15 cellular contexts compared by ENCODE assay signal in the genomic region with DNA sequence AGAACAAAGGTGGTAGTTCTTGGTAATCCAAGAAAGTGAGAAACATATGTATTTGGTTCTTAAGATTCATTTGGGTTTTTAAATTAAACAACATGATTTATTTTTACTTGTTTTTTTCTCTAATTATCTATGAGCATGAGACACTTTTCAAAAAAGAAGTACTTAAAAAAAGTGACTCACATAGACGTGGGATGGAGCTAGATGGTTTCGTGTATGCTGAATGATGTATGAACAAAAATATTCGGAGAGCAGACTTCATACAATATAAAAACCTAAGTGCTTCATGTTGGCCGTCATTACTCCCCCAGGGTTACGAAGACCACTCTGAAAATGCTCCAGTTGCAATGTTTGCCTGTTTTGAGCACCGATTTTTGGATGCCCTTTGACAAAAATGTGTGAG.
DNase-seq lines count a peak whose midpoint lies in the region; ATAC-seq and TF ChIP-seq lines count a peak whose summit lies in the region.
"Had no signal": no experiment of that assay in that cellular context is flagged by ENCODE, and none has a peak within 500 bp of the region (broad histone marks: within the 10 kb centered on the region; RNA-seq: fewer than 3 reads in every experiment).

No MANE protein-coding gene starts in this region.

- no peak for TF ChIP-seq POLR2A in body of pancreas (IDR thresholded peaks at IDR 0.05)

- 0 out of 2 replicates have a peak overlapping the region, but pooled peaks have one; percentile 78 for H2AFZ ChIP-seq in Loucy (ENCODE audit: low read length)
- no peak overlapping the region for H2AFZ ChIP-seq in smooth muscle cell (ENCODE audit: low read depth)

- no peak overlapping the region for H3K9ac ChIP-seq in Loucy (ENCODE audit: low read depth, low read length, poor library complexity, severe bottlenecking)
- no peak overlapping the region for H3K9ac ChIP-seq in smooth muscle cell (ENCODE audit: low read depth)

- H3K4me2 ChIP-seq in Loucy (ENCODE audit: low read depth, low read length, poor library complexity, severe bottlenecking) (no peak overlapping the region), smooth muscle cell (peak overlapping the region; percentile 14)

- H3K4me3 ChIP-seq in AG10803 (ENCODE audit: low read length), result no peak overlapping the region
- no peak overlapping the region for H3K4me3 ChIP-seq in Loucy (ENCODE audit: low read length, poor library complexity, severe bottlenecking)
- H3K4me3 ChIP-seq in smooth muscle cell, result no peak overlapping the region
- no peak overlapping the region for H3K4me3 ChIP-seq in body of pancreas
- H3K4me3 ChIP-seq: K562 had no signal

- ATAC-seq in body of pancreas (no peak), GM21576 (IDR thresholded peaks at IDR 0.05; ENCODE audit: unreplicated experiment) (no peak)
- ATAC-seq: K562 had no signal

- TF ChIP-seq CTCF in AG10803 (conservative IDR thresholded peaks at IDR 0.05; ENCODE audit: low read length), result no peak
- TF ChIP-seq CTCF in Loucy (conservative IDR thresholded peaks at IDR 0.05; ENCODE audit: low read length), result no peak
- no peak for TF ChIP-seq CTCF in smooth muscle cell (IDR thresholded peaks at IDR 0.05; ENCODE audit: borderline replicate concordance, insufficient read depth, poor library complexity, severe bottlenecking)
- TF ChIP-seq CTCF in body of pancreas (IDR thresholded peaks at IDR 0.05), result no peak

- H3K9me2 ChIP-seq in Loucy (replicated peaks; ENCODE audit: low read depth, low read length), result no peaks in the 10 kb centered on the region

- no peaks in the 10 kb centered on the region for H4K20me1 ChIP-seq in Loucy (ENCODE audit: insufficient read depth, low read length, poor library complexity, severe bottlenecking)
- H4K20me1 ChIP-seq in smooth muscle cell (ENCODE audit: low read depth), result peaks cover 85% of the 10 kb centered on the region

- no peaks in the 10 kb centered on the region for H3K4me1 ChIP-seq in Loucy (ENCODE audit: insufficient read depth, low read length, poor library complexity, severe bottlenecking)
- no peaks in the 10 kb centered on the region for H3K4me1 ChIP-seq in smooth muscle cell (ENCODE audit: low read depth)
- no peaks in the 10 kb centered on the region for H3K4me1 ChIP-seq in body of pancreas

- intact Hi-C loops in body of pancreas (cut with DNase I), result no loop called here

- H3F3A ChIP-seq in Loucy (ENCODE audit: low read depth) (no peaks in the 10 kb centered on the region), smooth muscle cell (ENCODE audit: low read depth) (no peaks in the 10 kb centered on the region)

- H3K79me2 ChIP-seq in Loucy (ENCODE audit: insufficient read depth, low read length) (no peaks in the 10 kb centered on the region), smooth muscle cell (ENCODE audit: low read depth) (peaks cover 7% of the 10 kb centered on the region)

- no peaks in the 10 kb centered on the region for H3K9me3 ChIP-seq in Loucy (ENCODE audit: insufficient read depth, low read depth, low read length)
- no peaks in the 10 kb centered on the region for H3K9me3 ChIP-seq in smooth muscle cell (replicated peaks; ENCODE audit: low read depth)
- no peaks in the 10 kb centered on the region for H3K9me3 ChIP-seq in body of pancreas

- no peaks in the 10 kb centered on the region for H3K27me3 ChIP-seq in Loucy (ENCODE audit: insufficient read depth, low read length, poor library complexity, severe bottlenecking)
- H3K27me3 ChIP-seq in smooth muscle cell (ENCODE audit: low read depth), result no peaks in the 10 kb centered on the region
- no peaks in the 10 kb centered on the region for H3K27me3 ChIP-seq in body of pancreas

- 67% methylated on average over 6 of the region's 6 CpGs for WGBS in smooth muscle cell (ENCODE audit: low lambda C conversion rate)
- WGBS in body of pancreas, 2 donors, result 84% methylated on average over 6 of the region's 6 CpGs

- H3K27ac ChIP-seq in smooth muscle cell (ENCODE audit: low read depth) (peak overlapping the region; percentile 32), body of pancreas (no peak overlapping the region)

- DNase-seq in AG10803 (ENCODE audit: low read depth) (peak; percentile 12), fibroblast of peridontal ligament (ENCODE audit: extremely low read depth) (peak; percentile 37), smooth muscle cell (lab: John Stamatoyannopoulos, UW; ENCODE audit: unreplicated experiment) (no peak), body of pancreas (no peak), GOT3 (lab: John Stamatoyannopoulos, UW) (no peak)
- DNase-seq: DMS79 treated with DMSO at 0.1 percent for 48 hours, MV-4-11, NCI-H187, NCI-H2107, NCI-H510A, NCI-H774, Right ventricle myocardium superior had no signal

- no peaks in the 10 kb centered on the region for H3K36me3 ChIP-seq in Loucy (ENCODE audit: insufficient read depth, low read length)
- H3K36me3 ChIP-seq in smooth muscle cell (ENCODE audit: low read depth), result no peaks in the 10 kb centered on the region
- no peaks in the 10 kb centered on the region for H3K36me3 ChIP-seq in body of pancreas (replicated peaks in 1 of 2; ENCODE audit: insufficient read depth in 1 of 2, low read depth in 2 of 2)

Comparison
In these comparisons a context has a peak if more than half of its experiments do, and no peak if none do; other contexts are left out.
1. DNase-seq: peak in AG10803 (single experiment) and fibroblast of peridontal ligament (single experiment); none in smooth muscle cell (single experiment), body of pancreas (0 of 4) and GOT3 (single experiment).